Comparison of ENCODE assay signal across 7 cellular contexts in genomic region chr2:241859017-241859435, GRCh38.
DNase-seq lines count a peak whose midpoint lies in the region; ATAC-seq and TF ChIP-seq lines count a peak whose summit lies in the region.

No MANE protein-coding gene starts in this region.

- H3K4me3 Mint-ChIP-seq in central memory CD8-positive, alpha-beta T cell, result peak overlapping the region; percentile 87
- peak overlapping the region; percentile 79 for H3K4me3 Mint-ChIP-seq in stimulated activated memory B cell treated with anti-CD40 and anti-IgM and Interleukin-4, amounts not matched to agents 10 μg/mL and 1 μg/mL and 100 μg/mL, for 72 hours
- H3K4me3 Mint-ChIP-seq in nephron progenitor cell, result no peak overlapping the region

- H3K27ac Mint-ChIP-seq in central memory CD8-positive, alpha-beta T cell (ENCODE audit: low read depth), result peak overlapping the region; percentile 97
- peak overlapping the region; percentile 93 for H3K27ac Mint-ChIP-seq in stimulated activated memory B cell treated with anti-CD40 and anti-IgM and Interleukin-4, amounts not matched to agents 10 μg/mL and 1 μg/mL and 100 μg/mL, for 72 hours
- no peak overlapping the region for H3K27ac Mint-ChIP-seq in nephron progenitor cell

- TF ChIP-seq CTCF in nephron progenitor cell (IDR thresholded peaks at IDR 0.05), result no peak

- peaks cover 1% of the 10 kb centered on the region for H3K9me3 Mint-ChIP-seq in central memory CD8-positive, alpha-beta T cell
- H3K9me3 Mint-ChIP-seq in stimulated activated memory B cell treated with anti-CD40 and anti-IgM and Interleukin-4, amounts not matched to agents 10 μg/mL and 1 μg/mL and 100 μg/mL, for 72 hours, result peaks cover 9% of the 10 kb centered on the region
- no peaks in the 10 kb centered on the region for H3K9me3 Mint-ChIP-seq in nephron progenitor cell

- H3K27me3 Mint-ChIP-seq in central memory CD8-positive, alpha-beta T cell, result no peaks in the 10 kb centered on the region
- H3K27me3 Mint-ChIP-seq in stimulated activated memory B cell treated with anti-CD40 and anti-IgM and Interleukin-4, amounts not matched to agents 10 μg/mL and 1 μg/mL and 100 μg/mL, for 72 hours, result peaks cover 19% of the 10 kb centered on the region
- H3K27me3 Mint-ChIP-seq in nephron progenitor cell (ENCODE audit: low read depth, poor library complexity), result peaks cover 4% of the 10 kb centered on the region

- DNase-seq in central memory CD8-positive, alpha-beta T cell (ENCODE audit: low spot score in 2 of 2), result no peak
- DNase-seq in nephron progenitor cell (no peak), cortex of kidney (lab: John Stamatoyannopoulos, UW) (no peak), hippocampal formation (lab: John Stamatoyannopoulos, UW) (no peak)

- H3K36me3 Mint-ChIP-seq in central memory CD8-positive, alpha-beta T cell (ENCODE audit: insufficient read depth), result peaks cover 17% of the 10 kb centered on the region
- peaks cover 10% of the 10 kb centered on the region for H3K36me3 Mint-ChIP-seq in stimulated activated memory B cell treated with anti-CD40 and anti-IgM and Interleukin-4, amounts not matched to agents 10 μg/mL and 1 μg/mL and 100 μg/mL, for 72 hours
- H3K36me3 Mint-ChIP-seq in nephron progenitor cell (ENCODE audit: low read depth), result no peaks in the 10 kb centered on the region

- H3K4me1 Mint-ChIP-seq in central memory CD8-positive, alpha-beta T cell, result peaks cover 58% of the 10 kb centered on the region
- H3K4me1 Mint-ChIP-seq in stimulated activated memory B cell treated with anti-CD40 and anti-IgM and Interleukin-4, amounts not matched to agents 10 μg/mL and 1 μg/mL and 100 μg/mL, for 72 hours, result peaks cover 68% of the 10 kb centered on the region
- H3K4me1 Mint-ChIP-seq in nephron progenitor cell, result peaks cover 37% of the 10 kb centered on the region

- peak; percentile 20 for ATAC-seq in GM19025 (IDR thresholded peaks at IDR 0.05; ENCODE audit: low read depth, unreplicated experiment)
- peak; percentile 15 for ATAC-seq in HG02840 (IDR thresholded peaks at IDR 0.05; ENCODE audit: low FRiP score, unreplicated experiment)
- peak; percentile 12 for ATAC-seq in central memory CD8-positive, alpha-beta T cell (replicated peaks; ENCODE audit: extremely low read depth, poor library complexity, severe bottlenecking)
- peak; percentile 48 for ATAC-seq in stimulated activated memory B cell treated with anti-CD40 and anti-IgM and Interleukin-4, amounts not matched to agents 10 μg/mL and 1 μg/mL and 100 μg/mL, for 72 hours
